ENCODE assay signal across 11 cellular contexts in genomic region chr2:46644690-46645385, GRCh38. TPM values are rescaled to one million over a fixed set of nuclear protein-coding genes. Genes with fewer than 3 reads are reported as not detected.
DNase-seq lines count a peak whose midpoint lies in the region; FAIRE-seq and TF ChIP-seq lines count a peak whose summit lies in the region.
"Had no signal": no experiment of that assay in that cellular context is flagged by ENCODE, and none has a peak within 500 bp of the region (broad histone marks: within the 10 kb centered on the region; RNA-seq: fewer than 3 reads in every experiment).

No MANE protein-coding gene starts in this region.

- intact Hi-C loops in uterus (cut with DNase I; ENCODE audit: low total_unique reads) = no loop called here

- DNase-seq in SHP77 treated with DMSO at 0.1 percent for 48 hours (lab: John Stamatoyannopoulos, UW) (peak; percentile 34), SHP77 (lab: John Stamatoyannopoulos, UW) (no peak), SJCRH30 (peak in 1 of 2 experiments; percentile 44), foreskin fibroblast (peak; percentile 33 to 41), uterus (no peak), H54 (ENCODE audit: insufficient read length, low spot score) (no peak), NCI-H2227 (lab: John Stamatoyannopoulos, UW; ENCODE audit: unreplicated experiment) (no peak)
- no peak for DNase-seq in activated T-cell treated with anti-CD3 and anti-CD28 coated beads, Interleukin-2, amount 50 U/mL, for 24 hours
- DNase-seq: kidney glomerular epithelial cell had no signal

- no peak overlapping the region for H3K4me3 Mint-ChIP-seq in activated T-cell treated with anti-CD3 and anti-CD28 coated beads, Interleukin-2, amount 50 U/mL, for 24 hours
- H3K4me3 Mint-ChIP-seq: stimulated activated naive CD8-positive, alpha-beta T cell treated with anti-CD3 and anti-CD28 coated beads, Interleukin-15, Interleukin-2, amounts not matched to agents 100 ng/mL and 50 ng/mL, for 24 hours had no signal

- H3K9me3 ChIP-seq in SJCRH30 (replicated peaks) (peaks cover 13% of the 10 kb centered on the region), uterus (no peaks in the 10 kb centered on the region)
- H3K9me3 ChIP-seq: neutrophil had no signal

- H3K36me3 ChIP-seq in SJCRH30 (no peaks in the 10 kb centered on the region), uterus (no peaks in the 10 kb centered on the region)

- H3K4me1 Mint-ChIP-seq in activated T-cell treated with anti-CD3 and anti-CD28 coated beads, Interleukin-2, amount 50 U/mL, for 24 hours (ENCODE audit: low read depth) = peaks cover 4% of the 10 kb centered on the region

- no peak overlapping the region for H3K27ac Mint-ChIP-seq in activated T-cell treated with anti-CD3 and anti-CD28 coated beads, Interleukin-2, amount 50 U/mL, for 24 hours
- H3K27ac Mint-ChIP-seq: stimulated activated naive CD8-positive, alpha-beta T cell treated with anti-CD3 and anti-CD28 coated beads, Interleukin-15, Interleukin-2, amounts not matched to agents 100 ng/mL and 50 ng/mL, for 24 hours had no signal

- H3K4me3 ChIP-seq in SJCRH30 = no peak overlapping the region
- H3K4me3 ChIP-seq in foreskin fibroblast (ENCODE audit: low read depth in 1 of 2, low read length in 2 of 2) = no peak overlapping the region
- H3K4me3 ChIP-seq in uterus = no peak overlapping the region

- TF ChIP-seq POLR2A in uterus (IDR thresholded peaks at IDR 0.05) (no peak), H54 (IDR thresholded peaks at IDR 0.05; ENCODE audit: low read depth, low read length) (no peak)

- TF ChIP-seq CTCF in foreskin fibroblast (IDR thresholded peaks at IDR 0.05; ENCODE audit: low read depth, low read length) = no peak
- no peak for TF ChIP-seq CTCF in uterus (IDR thresholded peaks at IDR 0.05)

- H3K27me3 Mint-ChIP-seq in activated T-cell treated with anti-CD3 and anti-CD28 coated beads, Interleukin-2, amount 50 U/mL, for 24 hours = no peaks in the 10 kb centered on the region
- H3K27me3 Mint-ChIP-seq: stimulated activated naive CD8-positive, alpha-beta T cell treated with anti-CD3 and anti-CD28 coated beads, Interleukin-15, Interleukin-2, amounts not matched to agents 100 ng/mL and 50 ng/mL, for 24 hours had no signal

- peaks cover 16% of the 10 kb centered on the region for H3K4me1 ChIP-seq in SJCRH30
- peaks cover 0 to 4% of the 10 kb centered on the region in 2 donors for H3K4me1 ChIP-seq in uterus

- peaks cover 17% of the 10 kb centered on the region for H3K36me3 Mint-ChIP-seq in activated T-cell treated with anti-CD3 and anti-CD28 coated beads, Interleukin-2, amount 50 U/mL, for 24 hours (ENCODE audit: low read depth)

- H3K27ac ChIP-seq in SJCRH30 (peak overlapping the region; percentile 49), uterus (peak overlapping the region; percentile 43)
- H3K27ac ChIP-seq: neutrophil had no signal

- H3K9me3 Mint-ChIP-seq in activated T-cell treated with anti-CD3 and anti-CD28 coated beads, Interleukin-2, amount 50 U/mL, for 24 hours = peaks cover 7% of the 10 kb centered on the region

- H3K27me3 ChIP-seq in SJCRH30 = no peaks in the 10 kb centered on the region
- H3K27me3 ChIP-seq in uterus = no peaks in the 10 kb centered on the region
- H3K27me3 ChIP-seq: neutrophil had no signal

- FAIRE-seq in H54 (lab: Jason Lieb, UNC) = no peak

RNA-seq across cellular contexts. Expression of gene CRIPT, which starts 27.8 kb away (rescaled TPM):
- total RNA-seq in SJCRH30 (2014; rRNA removed; shearing (Covaris generic)) = 33.1 and 36.7 TPM in 2 replicates
- total RNA-seq in uterus = 10 to 100 TPM in 3 of 4 donors, 1 to 10 TPM in 1; 6.9 to 26.9 (median 18.4) TPM

RNA-seq across cellular contexts. Expression of gene PIGF, which starts 28.0 kb away (rescaled TPM):
- total RNA-seq in SJCRH30 (2014; rRNA removed; shearing (Covaris generic)) = 25.8 and 36.9 TPM in 2 replicates
- 10 to 100 TPM in 3 of 4 donors, 1 to 10 TPM in 1; 3.3 to 38.0 (median 16.2) TPM for total RNA-seq in uterus

RNA-seq across cellular contexts. Expression of gene SOCS5, which starts 54.3 kb away (rescaled TPM):
- 24.2 and 25.1 TPM in 2 replicates for total RNA-seq in SJCRH30 (2014; rRNA removed; shearing (Covaris generic))
- total RNA-seq in uterus = 100 to 1,000 TPM in 1 of 4 donors, 10 to 100 TPM in 3; 17.2 to 101 (median 52.6) TPM

Comparison
In these comparisons a context has a peak if more than half of its experiments do, and no peak if none do; other contexts are left out.
1. DNase-seq: peak in SHP77 treated with DMSO at 0.1 percent for 48 hours (single experiment) and foreskin fibroblast (2 of 2); none in SHP77 (0 of 2), uterus (0 of 2), activated T-cell treated with anti-CD3 and anti-CD28 coated beads, Interleukin-2, amount 50 U/mL, for 24 hours (single experiment), H54 (single experiment) and NCI-H2227 (single experiment).